ENCODE assay signal across 8 cellular contexts in genomic region chr17:35879748-35880654, GRCh38. TPM values are rescaled to one million over a fixed set of nuclear protein-coding genes. Genes with fewer than 3 reads are reported as not detected.
A peak's percentile ranks its signal among the peaks of the same experiment; 100 is the strongest.
DNase-seq lines count a peak whose midpoint lies in the region; ATAC-seq and TF ChIP-seq lines count a peak whose summit lies in the region.

Gene CCL5 (minus strand): TSS chr17:35880360.

- ATAC-seq in GM19025 (IDR thresholded peaks at IDR 0.05; ENCODE audit: low read depth, unreplicated experiment) (peak; percentile 93), HG03108 (IDR thresholded peaks at IDR 0.05; ENCODE audit: unreplicated experiment) (peak; percentile 89), foreskin keratinocyte (peak; percentile 98)

- H3K4me1 ChIP-seq in BLaER1 (peaks cover 64% of the 10 kb centered on the region), foreskin keratinocyte (no peaks in the 10 kb centered on the region)

- TF ChIP-seq CTCF in foreskin keratinocyte (conservative IDR thresholded peaks at IDR 0.05) (no peak), type B pancreatic cell (conservative IDR thresholded peaks at IDR 0.05) (no peak)

- no peaks in the 10 kb centered on the region for H3K27me3 Mint-ChIP-seq in type B pancreatic cell

- H3K36me3 ChIP-seq in BLaER1 = no peaks in the 10 kb centered on the region

- peak within 1 kb of the TSS; percentile 67 for H3K27ac ChIP-seq in BLaER1
- no peak within 1 kb of the TSS for H3K27ac ChIP-seq in foreskin keratinocyte

- no peaks in the 10 kb centered on the region for H3K9me3 Mint-ChIP-seq in type B pancreatic cell

- H3K4me3 Mint-ChIP-seq in type B pancreatic cell = no peak within 1 kb of the TSS

- H3K27ac Mint-ChIP-seq in type B pancreatic cell = no peak within 1 kb of the TSS

- H4K20me1 ChIP-seq in BLaER1 = no peaks in the 10 kb centered on the region

- H3K27me3 ChIP-seq in BLaER1 (no peaks in the 10 kb centered on the region), foreskin keratinocyte (no peaks in the 10 kb centered on the region)

- H3K4me2 ChIP-seq in BLaER1 = peak within 1 kb of the TSS; percentile 69

- H3K36me3 Mint-ChIP-seq in type B pancreatic cell = no peaks in the 10 kb centered on the region

- no peaks in the 10 kb centered on the region for H3K9me3 ChIP-seq in BLaER1

- intact Hi-C loops in posterior cingulate gyrus (cut with DNase I) = no loop called here

- no peak within 1 kb of the TSS; the same call in 1 of the 2 replicates for H3K4me3 ChIP-seq in BLaER1

- H3K4me1 Mint-ChIP-seq in type B pancreatic cell (ENCODE audit: unreplicated experiment) = peaks cover 5% of the 10 kb centered on the region

- no peak within 1 kb of the TSS; the same call in 1 of the 2 replicates for H3K9ac ChIP-seq in BLaER1

- DNase-seq in T-helper 9 cell (peak; percentile 39), foreskin keratinocyte (peak; percentile 42 to 75), NCI-H748 treated with DMSO at 0.1 percent for 48 hours (lab: John Stamatoyannopoulos, UW) (no peak), type B pancreatic cell (ENCODE audit: extremely low spot score, unreplicated experiment) (no peak), posterior cingulate gyrus (no peak)

RNA-seq across cellular contexts. Expression of gene CCL5, which starts in this region (rescaled TPM):
- total RNA-seq in foreskin keratinocyte (not detected in 2 replicates), type B pancreatic cell (ENCODE audit: low replicate concordance) (1.1 TPM in 1 of 2 replicates, not detected in the other)
- polyA plus RNA-seq in foreskin keratinocyte = 0.08 and 0.28 TPM in 2 replicates

Comparison
In these comparisons a context has a peak if more than half of its experiments do, and no peak if none do; other contexts are left out.
1. Peak in DNase-seq and ATAC-seq in foreskin keratinocyte; RNA of the gene not detected or under 1 TPM.